Comparison of ENCODE assay signal across 1 cellular context in the genomic region with DNA sequence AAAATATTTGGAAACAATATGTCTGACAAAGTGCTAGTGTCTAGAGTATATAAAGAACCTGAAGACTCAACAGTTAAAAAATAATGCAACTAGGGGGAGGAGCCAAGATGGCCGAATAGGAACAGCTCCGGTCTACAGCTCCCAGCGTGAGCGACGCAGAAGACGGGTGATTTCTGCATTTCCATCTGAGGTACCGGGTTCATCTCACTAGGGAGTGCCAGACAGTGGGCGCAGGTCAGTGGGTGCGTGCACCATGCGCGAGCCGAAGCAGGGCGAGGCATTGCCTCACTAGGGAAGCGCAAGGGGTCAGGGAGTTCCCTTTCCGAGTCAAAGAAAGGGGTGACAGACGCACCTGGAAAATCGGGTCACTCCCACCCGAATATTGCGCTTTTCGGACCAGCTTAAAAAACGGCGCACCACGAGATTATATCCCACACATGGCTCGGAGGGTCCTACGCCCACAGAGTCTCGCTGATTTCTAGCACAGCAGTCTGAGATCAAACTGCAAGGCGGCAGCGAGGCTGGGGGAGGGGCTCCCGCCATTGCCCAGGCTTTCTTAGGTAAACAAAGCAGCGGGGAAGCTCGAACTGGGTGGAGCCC.
TF ChIP-seq lines count a peak whose summit lies in the region.
"Not testable (repeated sequence)": the region's sequence is repeated elsewhere in the genome, so short reads cannot be mapped to it uniquely, and the experiment has no call there.

No MANE protein-coding gene starts in this region.

TF ChIP-seq in K562, 482 proteins besides CTCF, POLR2A, EP300 and RAD21 (continues in another document):
- TF ChIP-seq CXXC5 (CRISPR knock-in tag; IDR thresholded peaks at IDR 0.05) (peak; percentile 70), FOXP1 (CRISPR knock-in tag; IDR thresholded peaks at IDR 0.05) (peak; percentile 52; the same call in 1 of the 2 replicates), SUPT5H (IDR thresholded peaks at IDR 0.05) (peak; percentile 60), ARID1B (IDR thresholded peaks at IDR 0.05) (peak; percentile 54), ATF1 (tag; IDR thresholded peaks at IDR 0.05) (peak; percentile 66), POLR2G (IDR thresholded peaks at IDR 0.05; ENCODE audit: low read depth, low read length) (peak; percentile 50), L3MBTL2 (IDR thresholded peaks at IDR 0.05) (peak; percentile 82), ZSCAN29 (IDR thresholded peaks at IDR 0.05) (0 out of 2 replicates have a peak, but pooled peaks have one; percentile 19), LEF1 (IDR thresholded peaks at IDR 0.05) (0 out of 2 replicates have a peak, but pooled peaks have one; percentile 34), NR2C1 (IDR thresholded peaks at IDR 0.05) (peak; percentile 57), NR2C1 (tag; IDR thresholded peaks at IDR 0.05) (peak; percentile 28; the same call in 1 of the 2 replicates), SMAD4 (CRISPR knock-in tag; conservative IDR thresholded peaks at IDR 0.05) (peak; percentile 63), YY1 (IDR thresholded peaks at IDR 0.05; ENCODE audit: borderline replicate concordance in 1 of 3, control insufficient read depth in 1 of 3, extremely low read depth in 1 of 3, insufficient read depth in 3 of 3, insufficient read length in 1 of 3, insufficient replicate concordance in 2 of 3, low read depth in 1 of 3, low read length in 2 of 3) (peak in 2 of 3 experiments; percentile 12 to 75), POLR2B (IDR thresholded peaks at IDR 0.05; ENCODE audit: low read depth, partially characterized antibody) (peak; percentile 49), TRIM24 (IDR thresholded peaks at IDR 0.05) (peak; percentile 57 to 69; a peak in 2 of 4 replicates), SP1 (CRISPR knock-in tag; IDR thresholded peaks at IDR 0.05) (0 out of 2 replicates have a peak, but pooled peaks have one; percentile 20), NR4A1 (tag; IDR thresholded peaks at IDR 0.05) (0 out of 2 replicates have a peak, but pooled peaks have one; percentile 57), KDM5B (IDR thresholded peaks at IDR 0.05; ENCODE audit: insufficient replicate concordance, low read depth, low read length) (peak; percentile 31)
- TF ChIP-seq, protein P1, sequence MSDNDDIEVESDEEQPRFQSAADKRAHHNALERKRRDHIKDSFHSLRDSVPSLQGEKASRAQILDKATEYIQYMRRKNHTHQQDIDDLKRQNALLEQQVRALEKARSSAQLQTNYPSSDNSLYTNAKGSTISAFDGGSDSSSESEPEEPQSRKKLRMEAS (CRISPR knock-in tag; IDR thresholded peaks at IDR 0.05): peak; percentile 52; the same call in 1 of the 2 replicates
- TF ChIP-seq, protein P2, sequence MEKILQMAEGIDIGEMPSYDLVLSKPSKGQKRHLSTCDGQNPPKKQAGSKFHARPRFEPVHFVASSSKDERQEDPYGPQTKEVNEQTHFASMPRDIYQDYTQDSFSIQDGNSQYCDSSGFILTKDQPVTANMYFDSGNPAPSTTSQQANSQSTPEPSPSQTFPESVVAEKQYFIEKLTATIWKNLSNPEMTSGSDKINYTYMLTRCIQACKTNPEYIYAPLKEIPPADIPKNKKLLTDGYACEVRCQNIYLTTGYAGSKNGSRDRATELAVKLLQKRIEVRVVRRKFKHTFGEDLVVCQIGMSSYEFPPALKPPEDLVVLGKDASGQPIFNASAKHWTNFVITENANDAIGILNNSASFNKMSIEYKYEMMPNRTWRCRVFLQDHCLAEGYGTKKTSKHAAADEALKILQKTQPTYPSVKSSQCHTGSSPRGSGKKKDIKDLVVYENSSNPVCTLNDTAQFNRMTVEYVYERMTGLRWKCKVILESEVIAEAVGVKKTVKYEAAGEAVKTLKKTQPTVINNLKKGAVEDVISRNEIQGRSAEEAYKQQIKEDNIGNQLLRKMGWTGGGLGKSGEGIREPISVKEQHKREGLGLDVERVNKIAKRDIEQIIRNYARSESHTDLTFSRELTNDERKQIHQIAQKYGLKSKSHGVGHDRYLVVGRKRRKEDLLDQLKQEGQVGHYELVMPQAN (IDR thresholded peaks at IDR 0.05; ENCODE audit: borderline replicate concordance): peak; percentile 46; the same call in 1 of the 2 replicates
- not testable (repeated sequence) for TF ChIP-seq ATF1, NR4A1 (CRISPR knock-in tag; IDR thresholded peaks at IDR 0.05)
- TF ChIP-seq, protein P3, sequence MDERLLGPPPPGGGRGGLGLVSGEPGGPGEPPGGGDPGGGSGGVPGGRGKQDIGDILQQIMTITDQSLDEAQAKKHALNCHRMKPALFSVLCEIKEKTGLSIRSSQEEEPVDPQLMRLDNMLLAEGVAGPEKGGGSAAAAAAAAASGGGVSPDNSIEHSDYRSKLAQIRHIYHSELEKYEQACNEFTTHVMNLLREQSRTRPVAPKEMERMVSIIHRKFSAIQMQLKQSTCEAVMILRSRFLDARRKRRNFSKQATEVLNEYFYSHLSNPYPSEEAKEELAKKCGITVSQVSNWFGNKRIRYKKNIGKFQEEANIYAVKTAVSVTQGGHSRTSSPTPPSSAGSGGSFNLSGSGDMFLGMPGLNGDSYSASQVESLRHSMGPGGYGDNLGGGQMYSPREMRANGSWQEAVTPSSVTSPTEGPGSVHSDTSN (CRISPR knock-in tag; IDR thresholded peaks at IDR 0.05; ENCODE audit: low read depth): not testable (repeated sequence)
- TF ChIP-seq, protein P3 (tag; conservative IDR thresholded peaks at IDR 0.05; ENCODE audit: low read depth): 0 out of 2 replicates have a peak, but pooled peaks have one; percentile 25
- TF ChIP-seq, protein P4, sequence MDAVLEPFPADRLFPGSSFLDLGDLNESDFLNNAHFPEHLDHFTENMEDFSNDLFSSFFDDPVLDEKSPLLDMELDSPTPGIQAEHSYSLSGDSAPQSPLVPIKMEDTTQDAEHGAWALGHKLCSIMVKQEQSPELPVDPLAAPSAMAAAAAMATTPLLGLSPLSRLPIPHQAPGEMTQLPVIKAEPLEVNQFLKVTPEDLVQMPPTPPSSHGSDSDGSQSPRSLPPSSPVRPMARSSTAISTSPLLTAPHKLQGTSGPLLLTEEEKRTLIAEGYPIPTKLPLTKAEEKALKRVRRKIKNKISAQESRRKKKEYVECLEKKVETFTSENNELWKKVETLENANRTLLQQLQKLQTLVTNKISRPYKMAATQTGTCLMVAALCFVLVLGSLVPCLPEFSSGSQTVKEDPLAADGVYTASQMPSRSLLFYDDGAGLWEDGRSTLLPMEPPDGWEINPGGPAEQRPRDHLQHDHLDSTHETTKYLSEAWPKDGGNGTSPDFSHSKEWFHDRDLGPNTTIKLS (IDR thresholded peaks at IDR 0.05; ENCODE audit: borderline replicate concordance, low read depth): peak; percentile 60; the same call in 1 of the 2 replicates
- TF ChIP-seq, protein P5, sequence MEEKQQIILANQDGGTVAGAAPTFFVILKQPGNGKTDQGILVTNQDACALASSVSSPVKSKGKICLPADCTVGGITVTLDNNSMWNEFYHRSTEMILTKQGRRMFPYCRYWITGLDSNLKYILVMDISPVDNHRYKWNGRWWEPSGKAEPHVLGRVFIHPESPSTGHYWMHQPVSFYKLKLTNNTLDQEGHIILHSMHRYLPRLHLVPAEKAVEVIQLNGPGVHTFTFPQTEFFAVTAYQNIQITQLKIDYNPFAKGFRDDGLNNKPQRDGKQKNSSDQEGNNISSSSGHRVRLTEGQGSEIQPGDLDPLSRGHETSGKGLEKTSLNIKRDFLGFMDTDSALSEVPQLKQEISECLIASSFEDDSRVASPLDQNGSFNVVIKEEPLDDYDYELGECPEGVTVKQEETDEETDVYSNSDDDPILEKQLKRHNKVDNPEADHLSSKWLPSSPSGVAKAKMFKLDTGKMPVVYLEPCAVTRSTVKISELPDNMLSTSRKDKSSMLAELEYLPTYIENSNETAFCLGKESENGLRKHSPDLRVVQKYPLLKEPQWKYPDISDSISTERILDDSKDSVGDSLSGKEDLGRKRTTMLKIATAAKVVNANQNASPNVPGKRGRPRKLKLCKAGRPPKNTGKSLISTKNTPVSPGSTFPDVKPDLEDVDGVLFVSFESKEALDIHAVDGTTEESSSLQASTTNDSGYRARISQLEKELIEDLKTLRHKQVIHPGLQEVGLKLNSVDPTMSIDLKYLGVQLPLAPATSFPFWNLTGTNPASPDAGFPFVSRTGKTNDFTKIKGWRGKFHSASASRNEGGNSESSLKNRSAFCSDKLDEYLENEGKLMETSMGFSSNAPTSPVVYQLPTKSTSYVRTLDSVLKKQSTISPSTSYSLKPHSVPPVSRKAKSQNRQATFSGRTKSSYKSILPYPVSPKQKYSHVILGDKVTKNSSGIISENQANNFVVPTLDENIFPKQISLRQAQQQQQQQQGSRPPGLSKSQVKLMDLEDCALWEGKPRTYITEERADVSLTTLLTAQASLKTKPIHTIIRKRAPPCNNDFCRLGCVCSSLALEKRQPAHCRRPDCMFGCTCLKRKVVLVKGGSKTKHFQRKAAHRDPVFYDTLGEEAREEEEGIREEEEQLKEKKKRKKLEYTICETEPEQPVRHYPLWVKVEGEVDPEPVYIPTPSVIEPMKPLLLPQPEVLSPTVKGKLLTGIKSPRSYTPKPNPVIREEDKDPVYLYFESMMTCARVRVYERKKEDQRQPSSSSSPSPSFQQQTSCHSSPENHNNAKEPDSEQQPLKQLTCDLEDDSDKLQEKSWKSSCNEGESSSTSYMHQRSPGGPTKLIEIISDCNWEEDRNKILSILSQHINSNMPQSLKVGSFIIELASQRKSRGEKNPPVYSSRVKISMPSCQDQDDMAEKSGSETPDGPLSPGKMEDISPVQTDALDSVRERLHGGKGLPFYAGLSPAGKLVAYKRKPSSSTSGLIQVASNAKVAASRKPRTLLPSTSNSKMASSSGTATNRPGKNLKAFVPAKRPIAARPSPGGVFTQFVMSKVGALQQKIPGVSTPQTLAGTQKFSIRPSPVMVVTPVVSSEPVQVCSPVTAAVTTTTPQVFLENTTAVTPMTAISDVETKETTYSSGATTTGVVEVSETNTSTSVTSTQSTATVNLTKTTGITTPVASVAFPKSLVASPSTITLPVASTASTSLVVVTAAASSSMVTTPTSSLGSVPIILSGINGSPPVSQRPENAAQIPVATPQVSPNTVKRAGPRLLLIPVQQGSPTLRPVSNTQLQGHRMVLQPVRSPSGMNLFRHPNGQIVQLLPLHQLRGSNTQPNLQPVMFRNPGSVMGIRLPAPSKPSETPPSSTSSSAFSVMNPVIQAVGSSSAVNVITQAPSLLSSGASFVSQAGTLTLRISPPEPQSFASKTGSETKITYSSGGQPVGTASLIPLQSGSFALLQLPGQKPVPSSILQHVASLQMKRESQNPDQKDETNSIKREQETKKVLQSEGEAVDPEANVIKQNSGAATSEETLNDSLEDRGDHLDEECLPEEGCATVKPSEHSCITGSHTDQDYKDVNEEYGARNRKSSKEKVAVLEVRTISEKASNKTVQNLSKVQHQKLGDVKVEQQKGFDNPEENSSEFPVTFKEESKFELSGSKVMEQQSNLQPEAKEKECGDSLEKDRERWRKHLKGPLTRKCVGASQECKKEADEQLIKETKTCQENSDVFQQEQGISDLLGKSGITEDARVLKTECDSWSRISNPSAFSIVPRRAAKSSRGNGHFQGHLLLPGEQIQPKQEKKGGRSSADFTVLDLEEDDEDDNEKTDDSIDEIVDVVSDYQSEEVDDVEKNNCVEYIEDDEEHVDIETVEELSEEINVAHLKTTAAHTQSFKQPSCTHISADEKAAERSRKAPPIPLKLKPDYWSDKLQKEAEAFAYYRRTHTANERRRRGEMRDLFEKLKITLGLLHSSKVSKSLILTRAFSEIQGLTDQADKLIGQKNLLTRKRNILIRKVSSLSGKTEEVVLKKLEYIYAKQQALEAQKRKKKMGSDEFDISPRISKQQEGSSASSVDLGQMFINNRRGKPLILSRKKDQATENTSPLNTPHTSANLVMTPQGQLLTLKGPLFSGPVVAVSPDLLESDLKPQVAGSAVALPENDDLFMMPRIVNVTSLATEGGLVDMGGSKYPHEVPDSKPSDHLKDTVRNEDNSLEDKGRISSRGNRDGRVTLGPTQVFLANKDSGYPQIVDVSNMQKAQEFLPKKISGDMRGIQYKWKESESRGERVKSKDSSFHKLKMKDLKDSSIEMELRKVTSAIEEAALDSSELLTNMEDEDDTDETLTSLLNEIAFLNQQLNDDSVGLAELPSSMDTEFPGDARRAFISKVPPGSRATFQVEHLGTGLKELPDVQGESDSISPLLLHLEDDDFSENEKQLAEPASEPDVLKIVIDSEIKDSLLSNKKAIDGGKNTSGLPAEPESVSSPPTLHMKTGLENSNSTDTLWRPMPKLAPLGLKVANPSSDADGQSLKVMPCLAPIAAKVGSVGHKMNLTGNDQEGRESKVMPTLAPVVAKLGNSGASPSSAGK (IDR thresholded peaks at IDR 0.05): peak; percentile 86
- TF ChIP-seq, protein P6, sequence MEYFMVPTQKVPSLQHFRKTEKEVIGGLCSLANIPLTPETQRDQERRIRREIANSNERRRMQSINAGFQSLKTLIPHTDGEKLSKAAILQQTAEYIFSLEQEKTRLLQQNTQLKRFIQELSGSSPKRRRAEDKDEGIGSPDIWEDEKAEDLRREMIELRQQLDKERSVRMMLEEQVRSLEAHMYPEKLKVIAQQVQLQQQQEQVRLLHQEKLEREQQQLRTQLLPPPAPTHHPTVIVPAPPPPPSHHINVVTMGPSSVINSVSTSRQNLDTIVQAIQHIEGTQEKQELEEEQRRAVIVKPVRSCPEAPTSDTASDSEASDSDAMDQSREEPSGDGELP (CRISPR knock-in tag; IDR thresholded peaks at IDR 0.05; ENCODE audit: borderline replicate concordance): peak; percentile 52; the same call in 1 of the 2 replicates
- TF ChIP-seq, protein P7, sequence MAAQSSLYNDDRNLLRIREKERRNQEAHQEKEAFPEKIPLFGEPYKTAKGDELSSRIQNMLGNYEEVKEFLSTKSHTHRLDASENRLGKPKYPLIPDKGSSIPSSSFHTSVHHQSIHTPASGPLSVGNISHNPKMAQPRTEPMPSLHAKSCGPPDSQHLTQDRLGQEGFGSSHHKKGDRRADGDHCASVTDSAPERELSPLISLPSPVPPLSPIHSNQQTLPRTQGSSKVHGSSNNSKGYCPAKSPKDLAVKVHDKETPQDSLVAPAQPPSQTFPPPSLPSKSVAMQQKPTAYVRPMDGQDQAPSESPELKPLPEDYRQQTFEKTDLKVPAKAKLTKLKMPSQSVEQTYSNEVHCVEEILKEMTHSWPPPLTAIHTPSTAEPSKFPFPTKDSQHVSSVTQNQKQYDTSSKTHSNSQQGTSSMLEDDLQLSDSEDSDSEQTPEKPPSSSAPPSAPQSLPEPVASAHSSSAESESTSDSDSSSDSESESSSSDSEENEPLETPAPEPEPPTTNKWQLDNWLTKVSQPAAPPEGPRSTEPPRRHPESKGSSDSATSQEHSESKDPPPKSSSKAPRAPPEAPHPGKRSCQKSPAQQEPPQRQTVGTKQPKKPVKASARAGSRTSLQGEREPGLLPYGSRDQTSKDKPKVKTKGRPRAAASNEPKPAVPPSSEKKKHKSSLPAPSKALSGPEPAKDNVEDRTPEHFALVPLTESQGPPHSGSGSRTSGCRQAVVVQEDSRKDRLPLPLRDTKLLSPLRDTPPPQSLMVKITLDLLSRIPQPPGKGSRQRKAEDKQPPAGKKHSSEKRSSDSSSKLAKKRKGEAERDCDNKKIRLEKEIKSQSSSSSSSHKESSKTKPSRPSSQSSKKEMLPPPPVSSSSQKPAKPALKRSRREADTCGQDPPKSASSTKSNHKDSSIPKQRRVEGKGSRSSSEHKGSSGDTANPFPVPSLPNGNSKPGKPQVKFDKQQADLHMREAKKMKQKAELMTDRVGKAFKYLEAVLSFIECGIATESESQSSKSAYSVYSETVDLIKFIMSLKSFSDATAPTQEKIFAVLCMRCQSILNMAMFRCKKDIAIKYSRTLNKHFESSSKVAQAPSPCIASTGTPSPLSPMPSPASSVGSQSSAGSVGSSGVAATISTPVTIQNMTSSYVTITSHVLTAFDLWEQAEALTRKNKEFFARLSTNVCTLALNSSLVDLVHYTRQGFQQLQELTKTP (IDR thresholded peaks at IDR 0.05; ENCODE audit: low read depth in 1 of 2, partially characterized antibody in 2 of 2): peak in 1 of 2 experiments; percentile 56
